In genomic region chr2:100186126-100186525, GRCh38 we compare ENCODE assay signal across 28 cellular contexts.
"Had no signal": no experiment of that assay in that cellular context is flagged by ENCODE, and none has a peak within 500 bp of the region (broad histone marks: within the 10 kb centered on the region; RNA-seq: fewer than 3 reads in every experiment).

No MANE protein-coding gene starts in this region.

- H3K36me3 ChIP-seq: ascending aorta, breast epithelium, gastroesophageal sphincter had no signal

- ATAC-seq: activated CD4-positive, alpha-beta T cell treated with anti-CD3 and anti-CD28 coated beads for 36 hours; activated CD8-positive, alpha-beta T cell treated with anti-CD3 and anti-CD28 coated beads, Interleukin-2, amount 10 ng/mL, durations not matched to agents 7 days and 5 days; activated naive CD4-positive, alpha-beta T cell treated with anti-CD3 and anti-CD28 coated beads, Interleukin-2, amount 50 U/mL, for 72 hours; activated T-cell treated with anti-CD3 and anti-CD28 coated beads, Interleukin-2, amount 50 U/mL, for 72 hours; esophagus mucosa; gastroesophageal sphincter had no signal

- H3K4me3 Mint-ChIP-seq: activated CD4-positive, alpha-beta memory T cell treated with anti-CD3 and anti-CD28 coated beads for 36 hours; activated CD4-positive, alpha-beta T cell treated with anti-CD3 and anti-CD28 coated beads for 36 hours; activated CD4-positive, alpha-beta T cell treated with anti-CD3 and anti-CD28 coated beads, Interleukin-2, amount 10 ng/mL, durations not matched to agents 24 days and 14 days; activated CD8-positive, alpha-beta T cell treated with anti-CD3 and anti-CD28 coated beads, Interleukin-2, amount 10 ng/mL, durations not matched to agents 7 days and 5 days; activated naive CD4-positive, alpha-beta T cell treated with anti-CD3 and anti-CD28 coated beads, Interleukin-2, amount 10 ng/mL, durations not matched to agents 7 days and 5 days; activated naive CD8-positive, alpha-beta T cell treated with anti-CD3 and anti-CD28 coated beads, Interleukin-2, amount 10 ng/mL, durations not matched to agents 7 days and 5 days; activated T-cell treated with anti-CD3 and anti-CD28 coated beads, Interleukin-2, amount 50 U/mL, for 24 hours; activated T-cell treated with anti-CD3 and anti-CD28 coated beads, Interleukin-2, amount 50 U/mL, for 72 hours; brain; central memory CD8-positive, alpha-beta T cell; dendritic cell treated with granulocyte-macrophage colony-stimulating factor and Interleukin-4, amounts not matched to agents 40 ng/mL and 50 ng/mL, for 4 days; endodermal cell had no signal

- H3K4me1 ChIP-seq: ascending aorta, breast epithelium had no signal

- H3K9me3 Mint-ChIP-seq: activated CD4-positive, alpha-beta memory T cell treated with anti-CD3 and anti-CD28 coated beads for 36 hours; activated CD4-positive, alpha-beta T cell treated with anti-CD3 and anti-CD28 coated beads, Interleukin-2, amount 10 ng/mL, durations not matched to agents 24 days and 14 days; activated naive CD4-positive, alpha-beta T cell treated with anti-CD3 and anti-CD28 coated beads, Interleukin-2, amount 10 ng/mL, durations not matched to agents 7 days and 5 days; activated naive CD4-positive, alpha-beta T cell treated with anti-CD3 and anti-CD28 coated beads, Interleukin-2, amount 50 U/mL, for 72 hours; activated naive CD8-positive, alpha-beta T cell treated with anti-CD3 and anti-CD28 coated beads, Interleukin-2, amount 10 ng/mL, durations not matched to agents 7 days and 5 days; activated T-cell treated with anti-CD3 and anti-CD28 coated beads, Interleukin-2, amount 50 U/mL, for 24 hours; activated T-cell treated with anti-CD3 and anti-CD28 coated beads, Interleukin-2, amount 50 U/mL, for 72 hours; central memory CD8-positive, alpha-beta T cell; dendritic cell treated with granulocyte-macrophage colony-stimulating factor and Interleukin-4, amounts not matched to agents 40 ng/mL and 50 ng/mL, for 4 days; endodermal cell had no signal

- H3K9me3 ChIP-seq: ascending aorta, breast epithelium, gastroesophageal sphincter had no signal

- H3K4me1 Mint-ChIP-seq: activated CD4-positive, alpha-beta T cell treated with anti-CD3 and anti-CD28 coated beads for 36 hours; activated CD4-positive, alpha-beta T cell treated with anti-CD3 and anti-CD28 coated beads, Interleukin-2, amount 10 ng/mL, durations not matched to agents 24 days and 14 days; activated naive CD4-positive, alpha-beta T cell treated with anti-CD3 and anti-CD28 coated beads, Interleukin-2, amount 10 ng/mL, durations not matched to agents 7 days and 5 days; activated naive CD8-positive, alpha-beta T cell treated with anti-CD3 and anti-CD28 coated beads, Interleukin-2, amount 10 ng/mL, durations not matched to agents 7 days and 5 days; central memory CD8-positive, alpha-beta T cell had no signal

- H3K4me3 ChIP-seq: ascending aorta, breast epithelium, coronary artery, dorsolateral prefrontal cortex, gastroesophageal sphincter had no signal

- H3K27ac ChIP-seq: ascending aorta, breast epithelium, coronary artery, dorsolateral prefrontal cortex, gastroesophageal sphincter had no signal

- H3K27me3 ChIP-seq: ascending aorta, breast epithelium, dorsolateral prefrontal cortex, gastroesophageal sphincter had no signal

- H3K27me3 Mint-ChIP-seq: activated T-cell treated with anti-CD3 and anti-CD28 coated beads, Interleukin-2, amount 50 U/mL, for 24 hours; dendritic cell treated with granulocyte-macrophage colony-stimulating factor and Interleukin-4, amounts not matched to agents 40 ng/mL and 50 ng/mL, for 4 days had no signal

- DNase-seq: activated CD4-positive, alpha-beta memory T cell treated with anti-CD3 and anti-CD28 coated beads for 36 hours; activated CD4-positive, alpha-beta T cell treated with anti-CD3 and anti-CD28 coated beads for 36 hours; activated CD4-positive, alpha-beta T cell treated with anti-CD3 and anti-CD28 coated beads, Interleukin-2, amount 10 ng/mL, durations not matched to agents 24 days and 14 days; activated CD4-positive, CD25-positive, alpha-beta regulatory T cell; activated CD4-positive, CD25-positive, alpha-beta regulatory T cell treated with anti-CD3 and anti-CD28 coated beads, Interleukin-2, amount 50 U/mL, for 72 hours; activated CD8-positive, alpha-beta memory T cell treated with anti-CD3 and anti-CD28 coated beads, Interleukin-2, amount 50 U/mL, for 48 hours; activated CD8-positive, alpha-beta T cell treated with anti-CD3 and anti-CD28 coated beads, Interleukin-2, amount 10 ng/mL, durations not matched to agents 7 days and 5 days; activated gamma-delta T cell; activated naive CD4-positive, alpha-beta T cell; activated naive CD4-positive, alpha-beta T cell treated with anti-CD3 and anti-CD28 coated beads, Interleukin-2, amount 10 ng/mL, durations not matched to agents 7 days and 5 days; activated naive CD8-positive, alpha-beta T cell treated with anti-CD3 and anti-CD28 coated beads, Interleukin-2, amount 10 ng/mL, durations not matched to agents 7 days and 5 days; activated T-cell treated with anti-CD3 and anti-CD28 coated beads for 4 hours; activated T-cell treated with anti-CD3 and anti-CD28 coated beads, Interleukin-2, amount 50 U/mL, for 24 hours; activated T-cell treated with anti-CD3 and anti-CD28 coated beads, Interleukin-2, amount 50 U/mL, for 72 hours; dorsolateral prefrontal cortex; effector memory CD4-positive, alpha-beta T cell; endodermal cell; foreskin melanocyte; T-helper 2 cell had no signal

- H3K27ac Mint-ChIP-seq: activated CD4-positive, alpha-beta memory T cell treated with anti-CD3 and anti-CD28 coated beads for 36 hours; activated CD4-positive, alpha-beta T cell treated with anti-CD3 and anti-CD28 coated beads for 36 hours; activated CD4-positive, alpha-beta T cell treated with anti-CD3 and anti-CD28 coated beads, Interleukin-2, amount 10 ng/mL, durations not matched to agents 24 days and 14 days; activated CD8-positive, alpha-beta T cell treated with anti-CD3 and anti-CD28 coated beads, Interleukin-2, amount 10 ng/mL, durations not matched to agents 7 days and 5 days; activated naive CD4-positive, alpha-beta T cell treated with anti-CD3 and anti-CD28 coated beads, Interleukin-2, amount 10 ng/mL, durations not matched to agents 7 days and 5 days; activated naive CD4-positive, alpha-beta T cell treated with anti-CD3 and anti-CD28 coated beads, Interleukin-2, amount 50 U/mL, for 72 hours; activated naive CD8-positive, alpha-beta T cell treated with anti-CD3 and anti-CD28 coated beads, Interleukin-2, amount 10 ng/mL, durations not matched to agents 7 days and 5 days; activated T-cell treated with anti-CD3 and anti-CD28 coated beads, Interleukin-2, amount 50 U/mL, for 24 hours; activated T-cell treated with anti-CD3 and anti-CD28 coated beads, Interleukin-2, amount 50 U/mL, for 72 hours; brain; dendritic cell treated with granulocyte-macrophage colony-stimulating factor and Interleukin-4, amounts not matched to agents 40 ng/mL and 50 ng/mL, for 4 days; endodermal cell had no signal

- H3K36me3 Mint-ChIP-seq: activated CD4-positive, alpha-beta memory T cell treated with anti-CD3 and anti-CD28 coated beads for 36 hours; activated naive CD4-positive, alpha-beta T cell treated with anti-CD3 and anti-CD28 coated beads, Interleukin-2, amount 10 ng/mL, durations not matched to agents 7 days and 5 days; activated naive CD4-positive, alpha-beta T cell treated with anti-CD3 and anti-CD28 coated beads, Interleukin-2, amount 50 U/mL, for 72 hours; activated naive CD8-positive, alpha-beta T cell treated with anti-CD3 and anti-CD28 coated beads, Interleukin-2, amount 10 ng/mL, durations not matched to agents 7 days and 5 days; brain had no signal
